2 cellular contexts compared by ENCODE assay signal in the genomic region with DNA sequence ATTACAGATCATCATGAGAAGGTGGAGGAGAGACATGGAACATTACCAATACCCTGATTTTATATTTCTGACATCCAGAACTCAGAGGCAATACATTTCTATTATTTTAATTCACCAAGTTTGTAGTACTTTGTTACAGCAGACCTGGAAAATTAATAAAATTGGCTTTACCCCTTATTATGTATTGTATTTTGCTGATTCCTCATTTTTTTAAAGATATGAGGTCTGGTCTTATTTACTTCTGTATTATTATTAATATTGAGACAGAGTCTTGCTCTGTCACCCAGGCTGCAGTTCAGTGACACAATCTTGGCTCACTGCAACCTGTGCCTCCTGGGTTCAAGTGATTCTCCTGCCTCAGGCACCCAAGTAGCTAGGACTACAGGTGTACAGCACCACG.
TF ChIP-seq lines count a peak whose summit lies in the region.

No MANE protein-coding gene starts in this region.

TF ChIP-seq in HepG2, 621 proteins besides CTCF, POLR2A, EP300 and RAD21:
- peak; percentile 58 for TF ChIP-seq MAFF (IDR thresholded peaks at IDR 0.05; ENCODE audit: low read depth, low read length)
- TF ChIP-seq MAFK (conservative IDR thresholded peaks at IDR 0.05 in 1 of 2, IDR thresholded peaks at IDR 0.05 in 1 of 2; ENCODE audit: low read length in 2 of 2), result peak; percentile 20 to 71; a peak in 2 of 4 replicates
- TF ChIP-seq HMG20B (CRISPR knock-in tag; conservative IDR thresholded peaks at IDR 0.05), result no peak

TF ChIP-seq in IMR-90, 13 proteins besides CTCF, POLR2A, EP300 and RAD21 (continued from another document):
- no peak for TF ChIP-seq RFX5 (IDR thresholded peaks at IDR 0.05; ENCODE audit: low read depth, low read length)
- TF ChIP-seq CEBPB (IDR thresholded peaks at IDR 0.05; ENCODE audit: low read depth, low read length), result no peak
- no peak for TF ChIP-seq BHLHE40 (IDR thresholded peaks at IDR 0.05; ENCODE audit: low read depth, low read length)
- no peak for TF ChIP-seq RCOR1 (IDR thresholded peaks at IDR 0.05; ENCODE audit: insufficient replicate concordance, low read length)
- no peak for TF ChIP-seq MXI1 (IDR thresholded peaks at IDR 0.05; ENCODE audit: borderline replicate concordance, low read depth, low read length)
- TF ChIP-seq NFE2L2 (IDR thresholded peaks at IDR 0.05; ENCODE audit: low read depth, low read length), result no peak
- no peak for TF ChIP-seq FOS (IDR thresholded peaks at IDR 0.05; ENCODE audit: low read depth, low read length)
